ENCODE assay signal across 10 cellular contexts in the genomic region with DNA sequence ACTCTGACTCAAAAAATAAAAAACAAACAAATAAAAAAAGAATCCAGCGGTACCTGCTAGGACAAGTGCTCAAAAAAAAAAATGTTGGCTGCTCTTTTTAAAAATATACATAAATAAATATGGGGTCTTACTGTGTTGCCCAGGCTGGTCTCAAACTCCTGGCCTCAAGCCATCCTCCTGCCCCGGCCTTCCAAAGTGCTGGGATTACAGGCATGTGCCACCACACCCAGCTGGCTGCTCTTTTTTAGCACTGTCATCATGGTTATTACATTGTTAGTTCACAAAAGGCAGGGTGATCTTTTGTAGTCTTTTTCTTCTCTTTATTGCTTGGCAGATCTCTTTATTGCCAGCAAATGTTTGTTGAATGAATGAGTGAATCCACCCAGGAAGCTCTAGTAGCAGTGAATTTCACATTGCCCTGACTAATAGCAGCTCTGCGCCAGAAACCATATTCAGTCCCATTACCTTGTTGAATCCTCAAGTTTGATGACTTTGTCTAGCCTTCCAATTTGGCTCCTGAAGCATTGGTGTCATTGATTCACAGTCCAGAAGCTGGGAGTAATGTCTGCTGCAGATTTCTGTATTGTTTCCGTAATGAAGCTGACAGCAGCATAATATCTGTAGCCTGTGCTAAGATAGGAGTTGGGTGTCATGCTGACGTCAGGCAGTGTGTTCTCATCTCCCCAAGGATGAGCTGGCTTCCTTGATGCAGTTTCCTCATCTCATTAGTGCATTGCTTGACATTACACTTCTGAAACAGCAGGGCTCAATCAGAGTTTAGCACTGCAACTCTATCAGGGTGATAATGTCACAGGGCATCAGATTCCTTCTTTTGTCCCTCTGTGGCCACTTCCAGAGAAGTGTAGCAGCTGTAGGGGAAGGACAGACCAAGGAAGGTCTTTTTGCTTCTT.
DNase-seq lines count a peak whose midpoint lies in the region; ATAC-seq and TF ChIP-seq lines count a peak whose summit lies in the region.
"Had no signal": no experiment of that assay in that cellular context is flagged by ENCODE, and none has a peak within 500 bp of the region (broad histone marks: within the 10 kb centered on the region; RNA-seq: fewer than 3 reads in every experiment).

No MANE protein-coding gene starts in this region.

- peak; percentile 69 for ATAC-seq in naive thymus-derived CD4-positive, alpha-beta T cell
- ATAC-seq in HG03520 (IDR thresholded peaks at IDR 0.05; ENCODE audit: unreplicated experiment) (no peak), GM21447 (IDR thresholded peaks at IDR 0.05; ENCODE audit: unreplicated experiment) (no peak)

- no peaks in the 10 kb centered on the region for H3K9me3 Mint-ChIP-seq in naive thymus-derived CD4-positive, alpha-beta T cell
- H3K9me3 Mint-ChIP-seq: activated CD4-positive, alpha-beta T cell treated with anti-CD3 and anti-CD28 coated beads, Interleukin-2, amount 10 ng/mL, durations not matched to agents 24 days and 14 days had no signal

- H3K4me3 ChIP-seq in NB4 (ENCODE audit: low read depth, low read length): no peak overlapping the region
- no peak overlapping the region for H3K4me3 ChIP-seq in esophagus squamous epithelium
- H3K4me3 ChIP-seq in naive thymus-derived CD4-positive, alpha-beta T cell (ENCODE audit: low read length): no peak overlapping the region

- H3K4me1 Mint-ChIP-seq in naive thymus-derived CD4-positive, alpha-beta T cell: peaks cover 0 to 5% (median 0%) of the 10 kb centered on the region in 7 donors

- in situ Hi-C loops in ACHN (cut with HindIII; ENCODE audit: low pct_ligation_motif_present, low pct_unique_long_range_greater_than_20kb, low sequenced_read_pairs): no loop called here

- no peak for TF ChIP-seq CTCF in NB4 (IDR thresholded peaks at IDR 0.05; ENCODE audit: low read depth, low read length)
- TF ChIP-seq CTCF in esophagus squamous epithelium (IDR thresholded peaks at IDR 0.05): peak in 2 of 6 experiments; percentile 9 to 45

- no peak overlapping the region for H3K27ac Mint-ChIP-seq in naive thymus-derived CD4-positive, alpha-beta T cell
- H3K27ac Mint-ChIP-seq: activated CD4-positive, alpha-beta T cell treated with anti-CD3 and anti-CD28 coated beads, Interleukin-2, amount 10 ng/mL, durations not matched to agents 24 days and 14 days had no signal

- no peak for TF ChIP-seq POLR2A in NB4 (IDR thresholded peaks at IDR 0.05; ENCODE audit: extremely low read depth, insufficient read length)
- no peak for TF ChIP-seq POLR2A in esophagus squamous epithelium (IDR thresholded peaks at IDR 0.05)

- H3K27me3 Mint-ChIP-seq in naive thymus-derived CD4-positive, alpha-beta T cell: peaks cover 7 to 29% (median 19%) of the 10 kb centered on the region in 5 donors

- POLR2A ChIA-PET in naive thymus-derived CD4-positive, alpha-beta T cell (lab: Charles Lee): interaction anchor here (0.5 kb wide), 1 partner anchor 11 kb away, joined by 4 read pairs; no protein-coding TSS in a partner anchor

- no peaks in the 10 kb centered on the region for H3K36me3 Mint-ChIP-seq in naive thymus-derived CD4-positive, alpha-beta T cell

- H3K4me1 ChIP-seq in esophagus squamous epithelium: peaks cover 9 to 39% (median 10%) of the 10 kb centered on the region in 3 donors
- H3K4me1 ChIP-seq in naive thymus-derived CD4-positive, alpha-beta T cell (ENCODE audit: control insufficient read depth in 2 of 2, insufficient read depth in 2 of 2, low read length in 2 of 2): peaks cover 6 to 8% of the 10 kb centered on the region in 2 donors

- 51 to 63% methylated on average over 5 of the region's 5 CpGs for WGBS in esophagus squamous epithelium, 2 donors

- H3K4me3 Mint-ChIP-seq in naive thymus-derived CD4-positive, alpha-beta T cell: no peak overlapping the region
- H3K4me3 Mint-ChIP-seq: activated CD4-positive, alpha-beta T cell treated with anti-CD3 and anti-CD28 coated beads, Interleukin-2, amount 10 ng/mL, durations not matched to agents 24 days and 14 days had no signal

- peak overlapping the region; percentile 34 to 84 (median 66) for H3K27ac ChIP-seq in esophagus squamous epithelium
- no peak overlapping the region for H3K27ac ChIP-seq in naive thymus-derived CD4-positive, alpha-beta T cell (ENCODE audit: low read depth, low read length)

- H3K9me3 ChIP-seq in esophagus squamous epithelium: no peaks in the 10 kb centered on the region
- H3K9me3 ChIP-seq in naive thymus-derived CD4-positive, alpha-beta T cell (ENCODE audit: control insufficient read depth in 2 of 3, low read length in 3 of 3): no peaks in the 10 kb centered on the region

- intact Hi-C loops in esophagus squamous epithelium (cut with DNase I): no loop called here
- intact Hi-C loops in naive thymus-derived CD4-positive, alpha-beta T cell (cut with micrococcal nuclease): no loop called here

- H3K36me3 ChIP-seq in esophagus squamous epithelium: no peaks in the 10 kb centered on the region
- no peaks in the 10 kb centered on the region for H3K36me3 ChIP-seq in naive thymus-derived CD4-positive, alpha-beta T cell (ENCODE audit: control insufficient read depth in 2 of 3, insufficient read depth in 3 of 3, low read length in 3 of 3)

- CTCF ChIA-PET in naive thymus-derived CD4-positive, alpha-beta T cell (lab: Charles Lee): no interaction called here

- DNase-seq in CD1c-positive myeloid dendritic cell (ENCODE audit: extremely low spot score): peak; percentile 91
- peak; percentile 71 for DNase-seq in NB4 (ENCODE audit: low read depth)
- DNase-seq in esophagus squamous epithelium (lab: John Stamatoyannopoulos, UW): no peak
- no peak for DNase-seq in naive thymus-derived CD4-positive, alpha-beta T cell
- no peak for DNase-seq in ACHN
- DNase-seq in mesenteric fat pad (ENCODE audit: low spot score): no peak
- DNase-seq: activated CD4-positive, alpha-beta T cell treated with anti-CD3 and anti-CD28 coated beads, Interleukin-2, amount 10 ng/mL, durations not matched to agents 24 days and 14 days; NCI-H748 treated with DMSO at 0.1 percent for 48 hours had no signal

- H3K27me3 ChIP-seq in esophagus squamous epithelium: peaks cover 0 to 48% (median 0%) of the 10 kb centered on the region in 4 donors
- no peaks in the 10 kb centered on the region for H3K27me3 ChIP-seq in naive thymus-derived CD4-positive, alpha-beta T cell (ENCODE audit: control insufficient read depth in 2 of 2, insufficient read depth in 2 of 2, low read length in 2 of 2)

Comparison
In these comparisons a context has a peak if more than half of its experiments do, and no peak if none do; other contexts are left out.
1. DNase-seq: peak in CD1c-positive myeloid dendritic cell (single experiment) and NB4 (single experiment); none in esophagus squamous epithelium (single experiment), naive thymus-derived CD4-positive, alpha-beta T cell (0 of 9), ACHN (single experiment) and mesenteric fat pad (single experiment).